Comparison of ENCODE assay signal across 9 cellular contexts in genomic region chr21:41923641-41924342, GRCh38. TPM values are rescaled to one million over a fixed set of nuclear protein-coding genes. Genes with fewer than 3 reads are reported as not detected.
DNase-seq lines count a peak whose midpoint lies in the region; ATAC-seq, FAIRE-seq and TF ChIP-seq lines count a peak whose summit lies in the region.
"Had no signal": no experiment of that assay in that cellular context is flagged by ENCODE, and none has a peak within 500 bp of the region (broad histone marks: within the 10 kb centered on the region; RNA-seq: fewer than 3 reads in every experiment).

No MANE protein-coding gene starts in this region.

- H3K27ac ChIP-seq in heart left ventricle (peak overlapping the region; percentile 79 to 92 (median 85)), small intestine (ENCODE audit: low read depth in 1 of 2, low read length in 1 of 2) (peak overlapping the region; percentile 28 to 84)

- CTCF ChIA-PET in activated CD8-positive, alpha-beta T cell treated with anti-CD3 and anti-CD28 coated beads for 36 hours (lab: Charles Lee): interaction anchor here (0.6 to 3.2 kb wide), 7 partner anchors 25 to 193 kb away, joined by 3 to 9 read pairs (median 4); no protein-coding TSS in a partner anchor

- peaks cover 51% of the 10 kb centered on the region for H3K4me1 Mint-ChIP-seq in activated CD8-positive, alpha-beta T cell treated with anti-CD3 and anti-CD28 coated beads for 36 hours (ENCODE audit: low read depth)

- H3K27me3 ChIP-seq in heart left ventricle (no peaks in the 10 kb centered on the region), small intestine (ENCODE audit: control insufficient read depth in 2 of 2, insufficient read depth in 2 of 2, low read length in 2 of 2) (no peaks in the 10 kb centered on the region)

- no peak for TF ChIP-seq POLR2A in heart left ventricle (IDR thresholded peaks at IDR 0.05)

- DNase-seq in activated CD8-positive, alpha-beta T cell treated with anti-CD3 and anti-CD28 coated beads for 36 hours: peak; percentile 32
- peak in 1 of 5 donors; percentile 50 for DNase-seq in heart left ventricle
- no peak for DNase-seq in small intestine
- DNase-seq in islet precursor cell: no peak
- DNase-seq in effector CD4-positive, alpha-beta T cell: no peak
- no peak for DNase-seq in HTR-8/SVneo (ENCODE audit: insufficient read length, low spot score)
- DNase-seq: NCI-H446 had no signal

- H3K27me3 Mint-ChIP-seq in activated CD8-positive, alpha-beta T cell treated with anti-CD3 and anti-CD28 coated beads for 36 hours: no peaks in the 10 kb centered on the region

- peak overlapping the region; percentile 16 for H3K4me3 Mint-ChIP-seq in activated CD8-positive, alpha-beta T cell treated with anti-CD3 and anti-CD28 coated beads for 36 hours

- POLR2A ChIA-PET in activated CD8-positive, alpha-beta T cell treated with anti-CD3 and anti-CD28 coated beads for 36 hours (lab: Charles Lee): interaction anchor here (0.9 to 1.6 kb wide), 6 partner anchors 9 to 88 kb away, joined by 3 to 8 read pairs (median 3); partner anchors contain the start of gene PRDM15

- H3K4me1 ChIP-seq in heart left ventricle (peaks cover 0 to 72% (median 34%) of the 10 kb centered on the region in 12 donors), small intestine (ENCODE audit: control insufficient read depth in 2 of 2, insufficient read depth in 1 of 2, low read depth in 1 of 2, low read length in 1 of 2) (peaks cover 0 to 12% of the 10 kb centered on the region in 2 donors)

- H3K9me3 Mint-ChIP-seq in activated CD8-positive, alpha-beta T cell treated with anti-CD3 and anti-CD28 coated beads for 36 hours: no peaks in the 10 kb centered on the region

- H3K27ac Mint-ChIP-seq in activated CD8-positive, alpha-beta T cell treated with anti-CD3 and anti-CD28 coated beads for 36 hours: peak overlapping the region; percentile 66

- TF ChIP-seq CTCF in GM12875 (IDR thresholded peaks at IDR 0.05; ENCODE audit: borderline replicate concordance, insufficient read depth, low read depth, low read length) (no peak), heart left ventricle (IDR thresholded peaks at IDR 0.05) (no peak)
- TF ChIP-seq CTCF in activated CD8-positive, alpha-beta T cell treated with anti-CD3 and anti-CD28 coated beads for 36 hours (IDR thresholded peaks at IDR 0.05): no peak

- 48 to 63% (median 51%) methylated on average over 7 of the region's 7 CpGs for WGBS in heart left ventricle, 4 donors
- WGBS in small intestine, 3 donors: 33 to 42% (median 41%) methylated on average over 7 of the region's 7 CpGs

- peak overlapping the region; percentile 36 for H3K4me3 ChIP-seq in GM12875 (ENCODE audit: low read depth, low read length)
- H3K4me3 ChIP-seq in heart left ventricle: peak overlapping the region in 4 of 12 donors; percentile 8 to 35 (median 20)
- no peak overlapping the region for H3K4me3 ChIP-seq in small intestine (ENCODE audit: low read depth in 1 of 2, low read length in 2 of 2)

- no peaks in the 10 kb centered on the region for H3K36me3 Mint-ChIP-seq in activated CD8-positive, alpha-beta T cell treated with anti-CD3 and anti-CD28 coated beads for 36 hours (ENCODE audit: low read depth)

- H3K36me3 ChIP-seq in heart left ventricle (peaks cover 0 to 7% (median 0%) of the 10 kb centered on the region in 9 donors), small intestine (ENCODE audit: control insufficient read depth in 2 of 2, insufficient read depth in 2 of 2, low read length in 2 of 2) (no peaks in the 10 kb centered on the region)

- ATAC-seq in activated CD8-positive, alpha-beta T cell treated with anti-CD3 and anti-CD28 coated beads for 36 hours: peak; percentile 52
- ATAC-seq in heart left ventricle (peak; percentile 60 to 85 (median 73)), HG02798 (IDR thresholded peaks at IDR 0.05; ENCODE audit: poor library complexity, unreplicated experiment) (no peak)

- FAIRE-seq in small intestine (lab: Jason Lieb, UNC): no peak
- FAIRE-seq in HTR-8/SVneo (lab: Jason Lieb, UNC): no peak

- H3K9me3 ChIP-seq in heart left ventricle (no peaks in the 10 kb centered on the region), small intestine (ENCODE audit: control insufficient read depth, low read depth) (no peaks in the 10 kb centered on the region)

- intact Hi-C loops in activated CD8-positive, alpha-beta T cell treated with anti-CD3 and anti-CD28 coated beads for 36 hours (cut with micrococcal nuclease): no loop called here
- intact Hi-C loops in heart left ventricle (cut with DNase I): loop anchor here in 3 of 10 donors (1.0 to 5.0 kb wide), 3 partner anchors 34 to 46 kb away; partner anchors contain the start of gene PRDM15 (in 1 of the 3)

RNA-seq across cellular contexts. Expression of gene C2CD2, which starts 30.0 kb away (rescaled TPM):
- 1 to 10 TPM; 6.2 to 7.1 TPM for total RNA-seq in activated CD8-positive, alpha-beta T cell treated with anti-CD3 and anti-CD28 coated beads for 36 hours
- total RNA-seq in heart left ventricle: 10 to 100 TPM in 3 of 9 donors, 1 to 10 TPM in 6; 3.8 to 13.9 (median 7.8) TPM
- polyA plus RNA-seq in heart left ventricle (1 to 10 TPM; 3.8 to 5.3 TPM), small intestine (10 to 100 TPM in 1 of 3 donors, 1 to 10 TPM in 2; 2.2 to 10.6 (median 2.9) TPM)

RNA-seq across cellular contexts. Expression of gene PRDM15, which starts 44.6 kb away (rescaled TPM):
- total RNA-seq in activated CD8-positive, alpha-beta T cell treated with anti-CD3 and anti-CD28 coated beads for 36 hours: 10 to 100 TPM; 13.2 to 14.5 TPM
- total RNA-seq in heart left ventricle: 1 to 10 TPM; 2.1 to 6.3 (median 2.9) TPM
- polyA plus RNA-seq in heart left ventricle (1 to 10 TPM; 2.2 to 2.3 TPM), small intestine (1 to 10 TPM; 3.6 to 4.5 (median 4.1) TPM)
